ENCODE assay signal across 9 cellular contexts in genomic region chr3:15305366-15305844, GRCh38. TPM values are rescaled to one million over a fixed set of nuclear protein-coding genes. Genes with fewer than 3 reads are reported as not detected.
DNase-seq lines count a peak whose midpoint lies in the region; ATAC-seq and TF ChIP-seq lines count a peak whose summit lies in the region.
"Had no signal": no experiment of that assay in that cellular context is flagged by ENCODE, and none has a peak within 500 bp of the region (broad histone marks: within the 10 kb centered on the region; RNA-seq: fewer than 3 reads in every experiment).

No MANE protein-coding gene starts in this region.

- 47 to 61% (median 56%) methylated on average over 6 of the region's 6 CpGs for WGBS in adrenal gland, 4 donors
- WGBS in liver: 71% methylated on average over 6 of the region's 6 CpGs

- DNase-seq in AG09319 (ENCODE audit: extremely low read depth, low read depth): no peak
- peak; percentile 54 for DNase-seq in H7
- DNase-seq in adrenal gland: peak in 5 of 7 donors; percentile 73 to 89 (median 86)
- DNase-seq in activated gamma-delta T cell (lab: John Stamatoyannopoulos, UW): no peak
- no peak for DNase-seq in stimulated activated CD4-positive, alpha-beta T cell treated with anti-CD3 and anti-CD28 coated beads, Interleukin-4, amount 100 ng/mL, for 4 hours
- DNase-seq: kidney glomerular epithelial cell had no signal

- TF ChIP-seq CTCF in AG09319 (IDR thresholded peaks at IDR 0.05; ENCODE audit: low read depth, low read length) (peak; percentile 5; the same call in 1 of the 2 replicates), adrenal gland (IDR thresholded peaks at IDR 0.05) (peak; percentile 22 to 66 (median 48)), liver (IDR thresholded peaks at IDR 0.05; ENCODE audit: low read depth, low read length, missing input control) (peak; percentile 24)

- no peaks in the 10 kb centered on the region for H3K27me3 ChIP-seq in H7 (ENCODE audit: control insufficient read depth, insufficient read depth, low read length)
- no peaks in the 10 kb centered on the region for H3K27me3 ChIP-seq in adrenal gland
- H3K27me3 ChIP-seq in liver (ENCODE audit: control insufficient read depth in 4 of 4, insufficient read depth in 4 of 4, low read length in 3 of 4): no peaks in the 10 kb centered on the region

- no peak for TF ChIP-seq RAD21 in liver (IDR thresholded peaks at IDR 0.05)

- H3K4me3 ChIP-seq in H7 (ENCODE audit: insufficient read depth, low read depth, low read length) (no peak overlapping the region), adrenal gland (no peak overlapping the region), liver (ENCODE audit: low read depth in 1 of 3, low read length in 3 of 3) (no peak overlapping the region)

- ATAC-seq in GM19467 (IDR thresholded peaks at IDR 0.05; ENCODE audit: unreplicated experiment) (no peak), GM19395 (IDR thresholded peaks at IDR 0.05; ENCODE audit: unreplicated experiment) (no peak)

- no peaks in the 10 kb centered on the region; the same call in none of the 2 replicates for H3K36me3 ChIP-seq in H7 (replicated peaks; ENCODE audit: control insufficient read depth, insufficient read depth, low read length)
- peaks cover 0 to 40% of the 10 kb centered on the region in 2 donors for H3K36me3 ChIP-seq in adrenal gland (replicated peaks in 1 of 2)
- peaks cover 0 to 10% (median 5%) of the 10 kb centered on the region in 4 donors for H3K36me3 ChIP-seq in liver (ENCODE audit: control insufficient read depth in 4 of 4, insufficient read depth in 3 of 4, low read depth in 1 of 4, low read length in 3 of 4)

- H3K9me3 ChIP-seq in adrenal gland (replicated peaks in 1 of 3): no peaks in the 10 kb centered on the region
- no peaks in the 10 kb centered on the region for H3K9me3 ChIP-seq in liver (ENCODE audit: control insufficient read depth in 4 of 4, low read length in 3 of 4)

- no peak overlapping the region for H3K9ac ChIP-seq in liver (ENCODE audit: low read depth in 1 of 2, low read length in 2 of 2)

- intact Hi-C loops in adrenal gland (cut with DNase I): no loop called here

- peak in 1 of 2 donors; percentile 55 for TF ChIP-seq POLR2A in adrenal gland (IDR thresholded peaks at IDR 0.05)

- peak overlapping the region in 4 of 5 donors; percentile 50 to 92 (median 83) for H3K27ac ChIP-seq in adrenal gland
- no peak overlapping the region for H3K27ac ChIP-seq in liver (ENCODE audit: low read depth in 1 of 2, low read length in 2 of 2)

- H3K4me1 ChIP-seq in adrenal gland (replicated peaks in 1 of 2): peaks cover 40 to 58% of the 10 kb centered on the region in 2 donors
- no peaks in the 10 kb centered on the region for H3K4me1 ChIP-seq in liver (ENCODE audit: control insufficient read depth in 4 of 4, insufficient read depth in 4 of 4, low read length in 3 of 4)

TF ChIP-seq in liver, 16 proteins besides CTCF, POLR2A, EP300 and RAD21:
- TF ChIP-seq, protein P1, sequence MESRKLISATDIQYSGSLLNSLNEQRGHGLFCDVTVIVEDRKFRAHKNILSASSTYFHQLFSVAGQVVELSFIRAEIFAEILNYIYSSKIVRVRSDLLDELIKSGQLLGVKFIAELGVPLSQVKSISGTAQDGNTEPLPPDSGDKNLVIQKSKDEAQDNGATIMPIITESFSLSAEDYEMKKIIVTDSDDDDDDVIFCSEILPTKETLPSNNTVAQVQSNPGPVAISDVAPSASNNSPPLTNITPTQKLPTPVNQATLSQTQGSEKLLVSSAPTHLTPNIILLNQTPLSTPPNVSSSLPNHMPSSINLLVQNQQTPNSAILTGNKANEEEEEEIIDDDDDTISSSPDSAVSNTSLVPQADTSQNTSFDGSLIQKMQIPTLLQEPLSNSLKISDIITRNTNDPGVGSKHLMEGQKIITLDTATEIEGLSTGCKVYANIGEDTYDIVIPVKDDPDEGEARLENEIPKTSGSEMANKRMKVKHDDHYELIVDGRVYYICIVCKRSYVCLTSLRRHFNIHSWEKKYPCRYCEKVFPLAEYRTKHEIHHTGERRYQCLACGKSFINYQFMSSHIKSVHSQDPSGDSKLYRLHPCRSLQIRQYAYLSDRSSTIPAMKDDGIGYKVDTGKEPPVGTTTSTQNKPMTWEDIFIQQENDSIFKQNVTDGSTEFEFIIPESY (IDR thresholded peaks at IDR 0.05): no peak
- TF ChIP-seq FOXA1 (IDR thresholded peaks at IDR 0.05) (no peak), TAF1 (conservative IDR thresholded peaks at IDR 0.05) (no peak), REST (IDR thresholded peaks at IDR 0.05) (no peak), SP1 (IDR thresholded peaks at IDR 0.05) (peak; percentile 48), NR2F2 (IDR thresholded peaks at IDR 0.05) (peak; percentile 96), RXRA (IDR thresholded peaks at IDR 0.05) (peak; percentile 29 to 55), FOXA2 (IDR thresholded peaks at IDR 0.05) (no peak), MAX (IDR thresholded peaks at IDR 0.05) (peak; percentile 31), YY1 (IDR thresholded peaks at IDR 0.05) (peak; percentile 33)

RNA-seq across cellular contexts. Expression of gene SH3BP5, which starts 27.0 kb away (rescaled TPM):
- 8.0 and 10.0 TPM in 2 replicates for total RNA-seq in H7 (2014; rRNA removed; shearing (Covaris generic))
- total RNA-seq in adrenal gland: 100 to 1,000 TPM; 134 to 830 (median 180) TPM
- 1,000 to 10,000 TPM in 1 of 3 donors, 100 to 1,000 TPM in 2; 119 to 1,158 (median 135) TPM for polyA plus RNA-seq in adrenal gland
- 10 to 100 TPM in 1 of 2 donors, 1 to 10 TPM in 1; 9.9 to 17.9 TPM for total RNA-seq in liver
- 10 to 100 TPM in 1 of 2 donors, 1 to 10 TPM in 1; 3.5 to 13.7 TPM for polyA plus RNA-seq in liver

Comparison
In these comparisons a context has a peak if more than half of its experiments do, and no peak if none do; other contexts are left out.
1. DNase-seq: peak in H7 (single experiment) and adrenal gland (5 of 7); none in AG09319 (single experiment), activated gamma-delta T cell (single experiment) and stimulated activated CD4-positive, alpha-beta T cell treated with anti-CD3 and anti-CD28 coated beads, Interleukin-4, amount 100 ng/mL, for 4 hours (0 of 2).
2. H3K27ac ChIP-seq: peak in adrenal gland (4 of 5); none in liver (0 of 2).
3. RNA of gene SH3BP5, which starts 27.0 kb away (total RNA-seq): 134 to 830 TPM in adrenal gland; 9.9 to 17.9 TPM in liver and 8.0 to 10.0 TPM in H7; every median in the first group is over 4 times any median in the second.
4. Peak in every context shown above with its lines, with median percentiles within 50 percentile points of each other: CTCF ChIP-seq.